10 cellular contexts compared by ENCODE assay signal in the genomic region with DNA sequence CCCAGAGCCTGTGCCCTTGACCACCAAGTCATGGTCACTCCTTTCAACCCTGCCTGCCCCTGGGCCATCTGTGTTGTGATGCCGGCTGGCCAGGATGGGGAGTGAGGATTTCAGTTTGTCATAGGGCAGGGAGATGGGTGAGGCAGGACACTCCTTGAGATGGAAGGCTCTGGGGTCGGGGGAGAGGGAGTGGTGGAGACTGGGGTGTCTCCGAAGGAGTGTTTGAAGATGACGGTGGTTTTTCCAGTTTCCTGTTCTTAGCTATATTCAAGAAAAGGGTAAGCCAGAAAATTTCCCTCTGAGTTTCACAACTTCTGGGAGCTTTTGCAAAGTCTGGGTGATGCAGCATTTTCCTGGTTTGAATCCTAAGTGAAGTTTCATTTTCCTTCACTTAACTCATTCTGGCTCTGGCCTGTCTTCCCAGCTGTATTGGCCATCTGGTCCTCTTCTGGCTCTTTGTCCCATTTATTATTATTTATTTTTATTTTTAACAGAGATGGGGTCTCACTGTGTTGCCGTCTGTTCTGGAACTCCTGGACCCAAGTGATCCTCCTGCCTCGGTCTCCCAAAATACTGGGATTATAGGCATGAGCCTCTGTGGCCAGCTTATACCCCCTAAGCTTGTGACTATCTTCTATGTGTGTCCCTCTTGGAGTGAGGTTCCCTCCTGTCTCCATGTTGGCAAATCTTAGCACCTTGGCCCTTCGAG. TPM values are rescaled to one million over a fixed set of nuclear protein-coding genes. Genes with fewer than 3 reads are reported as not detected.
DNase-seq lines count a peak whose midpoint lies in the region; ATAC-seq and TF ChIP-seq lines count a peak whose summit lies in the region.
"Had no signal": no experiment of that assay in that cellular context is flagged by ENCODE, and none has a peak within 500 bp of the region (broad histone marks: within the 10 kb centered on the region; RNA-seq: fewer than 3 reads in every experiment).

No MANE protein-coding gene starts in this region.

- H3K36me3 Mint-ChIP-seq in CD8-positive, alpha-beta memory T cell: peaks cover 25 to 70% (median 43%) of the 10 kb centered on the region in 3 donors
- H3K36me3 Mint-ChIP-seq in activated T-helper 1 cell treated with anti-CD3 and anti-CD28 coated beads, Interleukin-12 subunit alpha, Interleukin-12 subunit beta, Interleukin-2, Interleukin-4 antibody, amounts not matched to agents 30 ng/mL and 10 ng/mL and 1 ng/mL, durations not matched to agents 14 hours and 24 hours and 36 hours (ENCODE audit: low read depth): peaks cover 88% of the 10 kb centered on the region

- CTCF ChIA-PET in PC-9 (lab: Charles Lee) (no interaction called here), PC-3 (lab: Charles Lee) (no interaction called here)
- CTCF ChIA-PET in CD8-positive, alpha-beta memory T cell (lab: Charles Lee): interaction anchor here (1.2 kb wide), 1 partner anchor 89 kb away, joined by 3 read pairs; the partner anchor contains the start of gene CEP20

- peaks cover 19 to 71% (median 48%) of the 10 kb centered on the region in 3 donors for H3K4me1 Mint-ChIP-seq in CD8-positive, alpha-beta memory T cell
- peaks cover 26% of the 10 kb centered on the region for H3K4me1 Mint-ChIP-seq in activated T-helper 1 cell treated with anti-CD3 and anti-CD28 coated beads, Interleukin-12 subunit alpha, Interleukin-12 subunit beta, Interleukin-2, Interleukin-4 antibody, amounts not matched to agents 30 ng/mL and 10 ng/mL and 1 ng/mL, durations not matched to agents 14 hours and 24 hours and 36 hours (ENCODE audit: low read depth)

- no peaks in the 10 kb centered on the region for H3K9me2 ChIP-seq in PC-9 (ENCODE audit: insufficient read depth)
- no peaks in the 10 kb centered on the region for H3K9me2 ChIP-seq in PC-3 (replicated peaks; ENCODE audit: low read length)

- H3K27ac ChIP-seq in PC-9 (peak overlapping the region; percentile 49), epithelial cell of prostate (peak overlapping the region; percentile 67), tibial nerve (peak overlapping the region; percentile 54 to 87 (median 83)), PC-3 (ENCODE audit: low read length) (no peak overlapping the region)
- no peak overlapping the region for H3K27ac ChIP-seq in CD8-positive, alpha-beta memory T cell (ENCODE audit: low read depth, low read length)
- H3K27ac ChIP-seq: parathyroid adenoma had no signal

- H3K27me3 ChIP-seq in PC-9 (ENCODE audit: insufficient read depth, low read depth) (no peaks in the 10 kb centered on the region), tibial nerve (no peaks in the 10 kb centered on the region), PC-3 (ENCODE audit: low read length) (no peaks in the 10 kb centered on the region)
- no peaks in the 10 kb centered on the region for H3K27me3 ChIP-seq in CD8-positive, alpha-beta memory T cell (ENCODE audit: insufficient read depth, low read length, poor library complexity, severe bottlenecking)

- no peak overlapping the region for H3K9ac ChIP-seq in PC-3 (ENCODE audit: low read length)
- H3K9ac ChIP-seq: parathyroid adenoma had no signal

- POLR2A ChIA-PET in PC-9 (lab: Charles Lee; ENCODE audit: unreplicated experiment) (interaction anchor here (0.7 kb wide), 1 partner anchor 10 kb away, joined by 3 read pairs; no protein-coding TSS in a partner anchor), PC-3 (lab: Charles Lee; ENCODE audit: unreplicated experiment) (no interaction called here)
- POLR2A ChIA-PET in CD8-positive, alpha-beta memory T cell (lab: Charles Lee): no interaction called here

- H3K4me2 ChIP-seq in PC-9 (no peak overlapping the region), PC-3 (ENCODE audit: low read length) (no peak overlapping the region)

- H3F3A ChIP-seq in PC-9 (ENCODE audit: insufficient read depth, low read depth) (peaks cover 30% of the 10 kb centered on the region; the same call in 1 of the 2 replicates), PC-3 (ENCODE audit: low read length, unreplicated experiment) (no peaks in the 10 kb centered on the region)

- no peak overlapping the region for H3K4me3 Mint-ChIP-seq in CD8-positive, alpha-beta memory T cell
- H3K4me3 Mint-ChIP-seq in activated T-helper 1 cell treated with anti-CD3 and anti-CD28 coated beads, Interleukin-12 subunit alpha, Interleukin-12 subunit beta, Interleukin-2, Interleukin-4 antibody, amounts not matched to agents 30 ng/mL and 10 ng/mL and 1 ng/mL, durations not matched to agents 14 hours and 24 hours and 36 hours: no peak overlapping the region
- H3K4me3 Mint-ChIP-seq: T-helper 2 cell treated with Interferon-gamma antibody and Interleukin-4, amounts not matched to agents 5 μg/mL and 100 μg/mL, for 36 hours had no signal

- H3K27ac Mint-ChIP-seq in CD8-positive, alpha-beta memory T cell: peak overlapping the region in 1 of 8 donors; percentile 44
- no peak overlapping the region for H3K27ac Mint-ChIP-seq in activated T-helper 1 cell treated with anti-CD3 and anti-CD28 coated beads, Interleukin-12 subunit alpha, Interleukin-12 subunit beta, Interleukin-2, Interleukin-4 antibody, amounts not matched to agents 30 ng/mL and 10 ng/mL and 1 ng/mL, durations not matched to agents 14 hours and 24 hours and 36 hours
- H3K27ac Mint-ChIP-seq: T-helper 2 cell treated with Interferon-gamma antibody and Interleukin-4, amounts not matched to agents 5 μg/mL and 100 μg/mL, for 36 hours had no signal

- no peak overlapping the region for H3K4me3 ChIP-seq in PC-9
- H3K4me3 ChIP-seq in tibial nerve: no peak overlapping the region
- no peak overlapping the region for H3K4me3 ChIP-seq in CD8-positive, alpha-beta memory T cell (ENCODE audit: low read length)
- no peak overlapping the region for H3K4me3 ChIP-seq in PC-3 (ENCODE audit: low read length)

- WGBS in tibial nerve, 2 donors: 77 to 84% methylated on average over 7 of the region's 7 CpGs

- H3K79me2 ChIP-seq in PC-9 (ENCODE audit: low read depth): peaks cover 96% of the 10 kb centered on the region
- peaks cover 58% of the 10 kb centered on the region for H3K79me2 ChIP-seq in PC-3 (ENCODE audit: low read length)

- DNase-seq in PC-9: no peak
- no peak for DNase-seq in epithelial cell of prostate (ENCODE audit: low read depth, low spot score)
- peak; percentile 32 for DNase-seq in myocyte (ENCODE audit: low read depth)
- peak in 1 of 2 donors; percentile 31 for DNase-seq in tibial nerve (ENCODE audit: low spot score in 2 of 2)
- DNase-seq in CD8-positive, alpha-beta memory T cell: no peak
- no peak for DNase-seq in PC-3
- DNase-seq in activated T-helper 1 cell treated with anti-CD3 and anti-CD28 coated beads, Interleukin-12 subunit alpha, Interleukin-12 subunit beta, Interleukin-2, Interleukin-4 antibody, amounts not matched to agents 30 ng/mL and 10 ng/mL and 1 ng/mL, durations not matched to agents 14 hours and 24 hours and 36 hours (ENCODE audit: low spot score): no peak
- DNase-seq: MM.1S had no signal

- H4K20me1 ChIP-seq in PC-9 (ENCODE audit: insufficient read depth) (0 out of 2 replicates have a peak, but pooled peaks cover 2% of the 10 kb centered on the region), PC-3 (ENCODE audit: low read length) (no peaks in the 10 kb centered on the region)

- H3K9me3 Mint-ChIP-seq in CD8-positive, alpha-beta memory T cell: peaks cover 9 to 32% (median 30%) of the 10 kb centered on the region in 5 donors
- peaks cover 68% of the 10 kb centered on the region for H3K9me3 Mint-ChIP-seq in activated T-helper 1 cell treated with anti-CD3 and anti-CD28 coated beads, Interleukin-12 subunit alpha, Interleukin-12 subunit beta, Interleukin-2, Interleukin-4 antibody, amounts not matched to agents 30 ng/mL and 10 ng/mL and 1 ng/mL, durations not matched to agents 14 hours and 24 hours and 36 hours

- BruUV-seq in PC-9 (replicated peaks; lab: Mats Ljungman, UMichigan): no TSS peak
- BruUV-seq in PC-3 (replicated peaks; lab: Mats Ljungman, UMichigan): no TSS peak

- H3K9me3 ChIP-seq in PC-9 (ENCODE audit: insufficient read depth, low read depth): peaks cover 30% of the 10 kb centered on the region
- H3K9me3 ChIP-seq in tibial nerve: peaks cover 0 to 27% (median 0%) of the 10 kb centered on the region in 4 donors
- peaks cover 7% of the 10 kb centered on the region for H3K9me3 ChIP-seq in CD8-positive, alpha-beta memory T cell (ENCODE audit: low read length)
- no peaks in the 10 kb centered on the region for H3K9me3 ChIP-seq in PC-3 (ENCODE audit: low read length)

- H2AFZ ChIP-seq in PC-9 (no peak overlapping the region), PC-3 (ENCODE audit: low read length) (no peak overlapping the region)
- H2AFZ ChIP-seq: parathyroid adenoma had no signal

- H3K27me3 Mint-ChIP-seq in CD8-positive, alpha-beta memory T cell: no peaks in the 10 kb centered on the region
- no peaks in the 10 kb centered on the region for H3K27me3 Mint-ChIP-seq in activated T-helper 1 cell treated with anti-CD3 and anti-CD28 coated beads, Interleukin-12 subunit alpha, Interleukin-12 subunit beta, Interleukin-2, Interleukin-4 antibody, amounts not matched to agents 30 ng/mL and 10 ng/mL and 1 ng/mL, durations not matched to agents 14 hours and 24 hours and 36 hours (ENCODE audit: insufficient read depth)

- intact Hi-C loops in PC-9 (cut with micrococcal nuclease; ENCODE audit: unreplicated experiment) (no loop called here), PC-3 (cut with micrococcal nuclease) (no loop called here)
- intact Hi-C loops in activated T-helper 1 cell treated with anti-CD3 and anti-CD28 coated beads, Interleukin-12 subunit alpha, Interleukin-12 subunit beta, Interleukin-2, Interleukin-4 antibody, amounts not matched to agents 30 ng/mL and 10 ng/mL and 1 ng/mL, durations not matched to agents 14 hours and 24 hours and 36 hours (cut with micrococcal nuclease): no loop called here

- no peak for TF ChIP-seq POLR2A in tibial nerve (IDR thresholded peaks at IDR 0.05)

- TF ChIP-seq CTCF in PC-9 (conservative IDR thresholded peaks at IDR 0.05) (no peak), tibial nerve (IDR thresholded peaks at IDR 0.05) (no peak), PC-3 (conservative IDR thresholded peaks at IDR 0.05; ENCODE audit: low read depth, low read length) (no peak)

- no peak for ATAC-seq in PC-3

- TF ChIP-seq EP300 in tibial nerve (IDR thresholded peaks at IDR 0.05): peak in 1 of 2 donors; percentile 46

- H3K36me3 ChIP-seq in PC-9 (ENCODE audit: low read depth) (peaks cover 68% of the 10 kb centered on the region), tibial nerve (peaks cover 0 to 16% (median 0%) of the 10 kb centered on the region in 3 donors), PC-3 (ENCODE audit: low read depth, low read length) (peaks cover 46% of the 10 kb centered on the region)
- no peaks in the 10 kb centered on the region for H3K36me3 ChIP-seq in CD8-positive, alpha-beta memory T cell (ENCODE audit: insufficient read depth, low read length)

- H3K4me1 ChIP-seq in PC-9 (replicated peaks; ENCODE audit: insufficient read depth) (0 out of 2 replicates have a peak, but pooled peaks cover 1% of the 10 kb centered on the region), tibial nerve (peaks cover 0 to 38% (median 6%) of the 10 kb centered on the region in 4 donors), PC-3 (ENCODE audit: insufficient read depth, low read length) (no peaks in the 10 kb centered on the region)
- H3K4me1 ChIP-seq in CD8-positive, alpha-beta memory T cell (ENCODE audit: insufficient read depth, low read length): no peaks in the 10 kb centered on the region

RNA-seq across cellular contexts. Expression of gene ABCC1, which starts 27.7 kb away (rescaled TPM):
- 139 and 146 TPM in 2 replicates for total RNA-seq in PC-9 (2021)
- 7.2 and 7.4 TPM in 2 replicates for total RNA-seq in myocyte
- polyA plus RNA-seq in myocyte (2012): 31.0 TPM
- total RNA-seq in tibial nerve: 10 to 100 TPM; 24.3 to 32.2 (median 25.7) TPM
- total RNA-seq in CD8-positive, alpha-beta memory T cell: 10 to 100 TPM; 64.6 to 64.8 TPM
- 9.9 TPM for polyA plus RNA-seq in CD8-positive, alpha-beta memory T cell
- 16.1 and 29.0 TPM in 2 replicates for total RNA-seq in PC-3 (2014; rRNA removed)
- total RNA-seq in activated T-helper 1 cell treated with anti-CD3 and anti-CD28 coated beads, Interleukin-12 subunit alpha, Interleukin-12 subunit beta, Interleukin-2, Interleukin-4 antibody, amounts not matched to agents 30 ng/mL and 10 ng/mL and 1 ng/mL, durations not matched to agents 14 hours and 24 hours and 36 hours: 102 and 108 TPM in 2 replicates

Comparison
In these comparisons a context has a peak if more than half of its experiments do, and no peak if none do; other contexts are left out.
1. H3K27ac ChIP-seq: peak in PC-9 (single experiment), epithelial cell of prostate (single experiment) and tibial nerve (4 of 4); none in CD8-positive, alpha-beta memory T cell (single experiment) and PC-3 (single experiment).